Comparison of ENCODE assay signal across 10 cellular contexts in the genomic region with DNA sequence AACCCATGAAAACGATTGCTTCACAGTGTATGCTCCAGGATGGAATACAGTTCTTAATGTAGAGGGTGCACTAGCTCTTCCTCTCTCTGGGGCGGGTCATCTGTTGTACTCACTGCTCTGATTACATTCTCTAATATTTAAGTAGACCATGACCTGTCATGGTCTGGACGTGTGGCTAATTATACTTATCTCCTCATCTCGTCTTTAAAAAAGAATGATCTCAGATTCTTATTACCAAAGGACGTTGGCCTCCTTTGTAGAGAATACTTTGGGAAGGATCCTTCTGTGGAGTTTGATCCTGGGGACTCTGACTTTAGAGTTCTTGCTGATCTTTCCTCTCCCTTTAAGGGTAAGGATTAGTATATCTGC. TPM values are rescaled to one million over a fixed set of nuclear protein-coding genes. Genes with fewer than 3 reads are reported as not detected.
A peak's percentile ranks its signal among the peaks of the same experiment; 100 is the strongest.
DNase-seq lines count a peak whose midpoint lies in the region; ATAC-seq, FAIRE-seq and TF ChIP-seq lines count a peak whose summit lies in the region.
"Had no signal": no experiment of that assay in that cellular context is flagged by ENCODE, and none has a peak within 500 bp of the region (broad histone marks: within the 10 kb centered on the region; RNA-seq: fewer than 3 reads in every experiment).

No MANE protein-coding gene starts in this region.

- no peak overlapping the region for H3K4me3 Mint-ChIP-seq in activated CD8-positive, alpha-beta memory T cell treated with anti-CD3 and anti-CD28 coated beads, Interleukin-2, amount 10 ng/mL, durations not matched to agents 7 days and 5 days

- H3K4me3 ChIP-seq in OCI-LY1 (ENCODE audit: low read depth, low read length, poor library complexity, severe bottlenecking) (no peak overlapping the region), gastroesophageal sphincter (no peak overlapping the region), osteoblast (ENCODE audit: insufficient read depth, low read length) (peak overlapping the region; percentile 19)

- H4K20me1 ChIP-seq in OCI-LY1 (ENCODE audit: insufficient read depth, low read length) (no peaks in the 10 kb centered on the region), osteoblast (ENCODE audit: insufficient read depth, low read length) (peaks cover 4% of the 10 kb centered on the region)

- H3K27me3 Mint-ChIP-seq in activated CD8-positive, alpha-beta memory T cell treated with anti-CD3 and anti-CD28 coated beads, Interleukin-2, amount 10 ng/mL, durations not matched to agents 7 days and 5 days = no peaks in the 10 kb centered on the region

- CTCF ChIA-PET in activated CD8-positive, alpha-beta memory T cell treated with anti-CD3 and anti-CD28 coated beads, Interleukin-2, amount 10 ng/mL, durations not matched to agents 7 days and 5 days (lab: Charles Lee) = no interaction called here

- peak; percentile 93 for FAIRE-seq in D721Med (lab: Jason Lieb, UNC)

- peaks cover 7% of the 10 kb centered on the region for H3K36me3 Mint-ChIP-seq in activated CD8-positive, alpha-beta memory T cell treated with anti-CD3 and anti-CD28 coated beads, Interleukin-2, amount 10 ng/mL, durations not matched to agents 7 days and 5 days

- ATAC-seq in gastroesophageal sphincter = no peak
- ATAC-seq in GM19023 (IDR thresholded peaks at IDR 0.05; ENCODE audit: unreplicated experiment) = no peak
- no peak for ATAC-seq in activated CD8-positive, alpha-beta memory T cell treated with anti-CD3 and anti-CD28 coated beads, Interleukin-2, amount 10 ng/mL, durations not matched to agents 7 days and 5 days

- H3K79me2 ChIP-seq in OCI-LY1 (ENCODE audit: insufficient read depth, low read length) (peaks cover 92% of the 10 kb centered on the region), osteoblast (ENCODE audit: insufficient read depth, low read length) (peaks cover 82% of the 10 kb centered on the region)

- no peak for TF ChIP-seq CTCF in D721Med (IDR thresholded peaks at IDR 0.05; ENCODE audit: insufficient read depth, missing control alignments)
- no peak for TF ChIP-seq CTCF in OCI-LY1 (IDR thresholded peaks at IDR 0.05; ENCODE audit: low read length)
- no peak for TF ChIP-seq CTCF in gastroesophageal sphincter (IDR thresholded peaks at IDR 0.05)
- no peak for TF ChIP-seq CTCF in osteoblast (IDR thresholded peaks at IDR 0.05; ENCODE audit: extremely low read depth, low read depth, low read length)

- WGBS in gastroesophageal sphincter (ENCODE audit: low coverage in 1 of 2), 2 donors = 15 to 29% methylated on average over 5 of the region's 5 CpGs

- no peak overlapping the region for H3K9ac ChIP-seq in OCI-LY1 (ENCODE audit: low read length)

- peak; percentile 43 for DNase-seq in D721Med (ENCODE audit: insufficient read length, low spot score)
- no peak for DNase-seq in osteoblast (ENCODE audit: insufficient read length, low spot score, missing footprints)
- DNase-seq in midbrain (lab: John Stamatoyannopoulos, UW) = no peak
- DNase-seq in activated CD8-positive, alpha-beta memory T cell treated with anti-CD3 and anti-CD28 coated beads, Interleukin-2, amount 10 ng/mL, durations not matched to agents 7 days and 5 days = no peak
- no peak for DNase-seq in globus pallidus (ENCODE audit: low spot score)
- DNase-seq: DND-41 had no signal

- H3K27me3 ChIP-seq in OCI-LY1 (ENCODE audit: insufficient read depth, low read length) (no peaks in the 10 kb centered on the region), gastroesophageal sphincter (no peaks in the 10 kb centered on the region), osteoblast (ENCODE audit: insufficient read depth, low read length) (no peaks in the 10 kb centered on the region)
- H3K27me3 ChIP-seq: neutrophil had no signal

- no peak overlapping the region for H3K27ac Mint-ChIP-seq in activated CD8-positive, alpha-beta memory T cell treated with anti-CD3 and anti-CD28 coated beads, Interleukin-2, amount 10 ng/mL, durations not matched to agents 7 days and 5 days

- no peaks in the 10 kb centered on the region for H3K9me2 ChIP-seq in OCI-LY1 (ENCODE audit: low read depth, low read length)

- peaks cover 21% of the 10 kb centered on the region for H3K4me1 Mint-ChIP-seq in activated CD8-positive, alpha-beta memory T cell treated with anti-CD3 and anti-CD28 coated beads, Interleukin-2, amount 10 ng/mL, durations not matched to agents 7 days and 5 days

- peaks cover 70% of the 10 kb centered on the region for H3K4me1 ChIP-seq in OCI-LY1 (ENCODE audit: insufficient read depth, low read length, severe bottlenecking)
- peaks cover 10 to 77% (median 26%) of the 10 kb centered on the region in 3 donors for H3K4me1 ChIP-seq in gastroesophageal sphincter
- peaks cover 31% of the 10 kb centered on the region for H3K4me1 ChIP-seq in osteoblast (ENCODE audit: insufficient read depth, low read length)

- no peak for TF ChIP-seq EP300 in gastroesophageal sphincter (IDR thresholded peaks at IDR 0.05)

- no peaks in the 10 kb centered on the region; the same call in 1 of the 2 replicates for H3F3A ChIP-seq in OCI-LY1 (ENCODE audit: insufficient read depth, low read length)

- H2AFZ ChIP-seq in OCI-LY1 (ENCODE audit: low read length) (no peak overlapping the region), osteoblast (ENCODE audit: low read length) (no peak overlapping the region)

- H3K9me3 ChIP-seq in OCI-LY1 (ENCODE audit: low read length) (no peaks in the 10 kb centered on the region), gastroesophageal sphincter (no peaks in the 10 kb centered on the region), osteoblast (ENCODE audit: low read depth, low read length) (no peaks in the 10 kb centered on the region)
- H3K9me3 ChIP-seq: neutrophil had no signal

- no peak for TF ChIP-seq POLR2A in gastroesophageal sphincter (IDR thresholded peaks at IDR 0.05)

- H3K27ac ChIP-seq in OCI-LY1 (ENCODE audit: low read depth, low read length, poor library complexity, severe bottlenecking) = peak overlapping the region; percentile 53
- peak overlapping the region; percentile 20 to 77 (median 68) for H3K27ac ChIP-seq in gastroesophageal sphincter
- H3K27ac ChIP-seq in osteoblast (ENCODE audit: low read depth, low read length) = peak overlapping the region; percentile 89
- H3K27ac ChIP-seq: neutrophil had no signal

- H3K9me3 Mint-ChIP-seq in activated CD8-positive, alpha-beta memory T cell treated with anti-CD3 and anti-CD28 coated beads, Interleukin-2, amount 10 ng/mL, durations not matched to agents 7 days and 5 days (ENCODE audit: low read depth) = no peaks in the 10 kb centered on the region

- H3K36me3 ChIP-seq in OCI-LY1 (ENCODE audit: insufficient read depth, low read length) (peaks cover 12% of the 10 kb centered on the region; the same call in 1 of the 2 replicates), gastroesophageal sphincter (no peaks in the 10 kb centered on the region), osteoblast (ENCODE audit: insufficient read depth, low read length) (no peaks in the 10 kb centered on the region)
- H3K36me3 ChIP-seq: neutrophil had no signal

- no peak overlapping the region; the same call in 1 of the 2 replicates for H3K4me2 ChIP-seq in OCI-LY1 (ENCODE audit: low read length)
- H3K4me2 ChIP-seq in osteoblast (ENCODE audit: insufficient read depth, low read length) = peak overlapping the region; percentile 75

RNA-seq across cellular contexts. Expression of a gene that starts 48.4 kb away (rescaled TPM):
- total RNA-seq in gastroesophageal sphincter (10 to 100 TPM; 37.4 to 89.5 (median 53.0) TPM), osteoblast (60.4 and 65.7 TPM in 2 replicates)
- total RNA-seq in activated CD8-positive, alpha-beta memory T cell treated with anti-CD3 and anti-CD28 coated beads, Interleukin-2, amount 10 ng/mL, durations not matched to agents 7 days and 5 days = 10 to 100 TPM; 27.3 to 31.1 TPM
